ENCODE assay signal across 1 cellular context in the genomic region with DNA sequence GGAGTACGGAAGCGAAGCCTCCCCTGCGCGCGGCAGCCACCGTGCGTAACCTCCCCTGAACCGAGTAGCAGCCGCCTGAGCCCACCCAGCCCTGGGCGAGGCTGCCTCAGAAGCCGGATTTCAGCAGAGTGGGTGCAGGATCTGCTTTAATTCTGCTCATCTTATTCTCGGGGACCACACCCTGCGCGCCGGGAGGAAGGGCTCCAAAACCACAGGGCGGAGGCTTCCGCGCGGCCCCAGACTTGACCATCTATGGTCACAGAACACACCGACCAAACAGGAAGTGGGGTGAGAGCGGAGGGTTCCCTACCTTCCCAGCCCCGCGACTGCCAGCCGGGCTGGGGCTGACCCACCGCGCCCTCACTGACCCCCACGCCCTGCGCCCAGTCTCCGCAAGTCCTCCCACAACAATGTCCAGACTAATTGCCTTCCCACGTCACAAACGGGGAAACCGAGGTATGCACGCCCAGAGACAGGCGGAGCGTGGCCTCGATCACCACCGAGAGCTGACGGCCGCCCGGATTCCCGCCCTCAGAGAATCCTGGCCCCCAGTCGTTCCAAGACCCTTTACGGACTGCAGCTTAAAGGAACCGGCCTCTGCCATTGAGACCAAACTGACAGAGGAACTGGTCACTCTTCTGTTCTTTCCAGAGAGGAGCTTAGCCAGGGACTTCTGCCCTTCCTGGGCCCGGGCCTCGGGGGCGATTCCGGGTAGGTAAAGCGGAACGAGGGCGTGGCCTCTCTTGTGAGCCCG.
A peak's percentile ranks its signal among the peaks of the same experiment; 100 is the strongest.
TF ChIP-seq lines count a peak whose summit lies in the region.

No MANE protein-coding gene starts in this region.

TF ChIP-seq in HepG2, 621 proteins besides CTCF, POLR2A, EP300 and RAD21 (continued from another document and continues in another):
- TF ChIP-seq KDM5B (CRISPR knock-in tag; IDR thresholded peaks at IDR 0.05; ENCODE audit: borderline replicate concordance) (peak; percentile 37; the same call in 1 of the 2 replicates), ZSCAN21 (CRISPR knock-in tag; IDR thresholded peaks at IDR 0.05; ENCODE audit: borderline replicate concordance) (no peak; the same call in 1 of the 2 replicates), ZNF337 (CRISPR knock-in tag; IDR thresholded peaks at IDR 0.05; ENCODE audit: borderline replicate concordance, low read depth) (peak; percentile 80), TBP (CRISPR knock-in tag; IDR thresholded peaks at IDR 0.05) (no peak), ZNF543 (CRISPR knock-in tag; IDR thresholded peaks at IDR 0.05) (peak; percentile 85), SP140L (CRISPR knock-in tag; IDR thresholded peaks at IDR 0.05; ENCODE audit: borderline replicate concordance) (no peak), ZNF138 (CRISPR knock-in tag; IDR thresholded peaks at IDR 0.05; ENCODE audit: low read depth) (no peak), KDM5A (IDR thresholded peaks at IDR 0.05; ENCODE audit: borderline replicate concordance, low read length) (peak; percentile 18; the same call in 1 of the 2 replicates), FOXC1 (CRISPR knock-in tag; IDR thresholded peaks at IDR 0.05; ENCODE audit: borderline replicate concordance) (no peak), SKI (IDR thresholded peaks at IDR 0.05; ENCODE audit: partially characterized antibody) (no peak), RNF2 (conservative IDR thresholded peaks at IDR 0.05; ENCODE audit: low read depth) (no peak), ZBTB3 (CRISPR knock-in tag; IDR thresholded peaks at IDR 0.05; ENCODE audit: borderline replicate concordance, low read depth) (peak; percentile 57; the same call in 1 of the 2 replicates), JDP2 (CRISPR knock-in tag; IDR thresholded peaks at IDR 0.05; ENCODE audit: borderline replicate concordance) (no peak), ZNF768 (CRISPR knock-in tag; IDR thresholded peaks at IDR 0.05) (peak; percentile 37), SNAI1 (CRISPR knock-in tag; IDR thresholded peaks at IDR 0.05; ENCODE audit: borderline replicate concordance) (no peak), PHF5A (CRISPR knock-in tag; IDR thresholded peaks at IDR 0.05; ENCODE audit: low read depth, unreplicated experiment) (peak; percentile 23), CBX2 (IDR thresholded peaks at IDR 0.05; ENCODE audit: low read depth, low read length) (no peak), CBX2 (CRISPR knock-in tag; IDR thresholded peaks at IDR 0.05; ENCODE audit: low read depth) (no peak), RCOR2 (CRISPR knock-in tag; IDR thresholded peaks at IDR 0.05) (no peak), TCF7 (IDR thresholded peaks at IDR 0.05; ENCODE audit: low read depth) (no peak), BRCA1 (CRISPR knock-in tag; IDR thresholded peaks at IDR 0.05) (0 out of 2 replicates have a peak, but pooled peaks have one; percentile 26), ZNF234 (CRISPR knock-in tag; conservative IDR thresholded peaks at IDR 0.05) (no peak), ERF (CRISPR knock-in tag; IDR thresholded peaks at IDR 0.05) (no peak), ZMYM2 (CRISPR knock-in tag; IDR thresholded peaks at IDR 0.05) (no peak), ZSCAN9 (CRISPR knock-in tag; IDR thresholded peaks at IDR 0.05; ENCODE audit: borderline replicate concordance) (peak; percentile 77; the same call in 1 of the 2 replicates), EZH2 (conservative IDR thresholded peaks at IDR 0.05; ENCODE audit: low read depth, low read length) (no peak), ZNF496 (CRISPR knock-in tag; IDR thresholded peaks at IDR 0.05; ENCODE audit: insufficient replicate concordance) (no peak), KDM2A (CRISPR knock-in tag; IDR thresholded peaks at IDR 0.05; ENCODE audit: borderline replicate concordance, low read depth) (peak; percentile 47), KLF15 (CRISPR knock-in tag; IDR thresholded peaks at IDR 0.05; ENCODE audit: borderline replicate concordance) (no peak), PAWR (CRISPR knock-in tag; IDR thresholded peaks at IDR 0.05; ENCODE audit: borderline replicate concordance) (0 out of 2 replicates have a peak, but pooled peaks have one; percentile 18)
- TF ChIP-seq, protein P1, sequence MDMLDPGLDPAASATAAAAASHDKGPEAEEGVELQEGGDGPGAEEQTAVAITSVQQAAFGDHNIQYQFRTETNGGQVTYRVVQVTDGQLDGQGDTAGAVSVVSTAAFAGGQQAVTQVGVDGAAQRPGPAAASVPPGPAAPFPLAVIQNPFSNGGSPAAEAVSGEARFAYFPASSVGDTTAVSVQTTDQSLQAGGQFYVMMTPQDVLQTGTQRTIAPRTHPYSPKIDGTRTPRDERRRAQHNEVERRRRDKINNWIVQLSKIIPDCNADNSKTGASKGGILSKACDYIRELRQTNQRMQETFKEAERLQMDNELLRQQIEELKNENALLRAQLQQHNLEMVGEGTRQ (IDR thresholded peaks at IDR 0.05; ENCODE audit: low read depth, low read length) = no peak
- TF ChIP-seq, protein P1 (CRISPR knock-in tag; IDR thresholded peaks at IDR 0.05; ENCODE audit: borderline replicate concordance) = peak; percentile 81; the same call in 1 of the 2 replicates
- TF ChIP-seq, protein P2, sequence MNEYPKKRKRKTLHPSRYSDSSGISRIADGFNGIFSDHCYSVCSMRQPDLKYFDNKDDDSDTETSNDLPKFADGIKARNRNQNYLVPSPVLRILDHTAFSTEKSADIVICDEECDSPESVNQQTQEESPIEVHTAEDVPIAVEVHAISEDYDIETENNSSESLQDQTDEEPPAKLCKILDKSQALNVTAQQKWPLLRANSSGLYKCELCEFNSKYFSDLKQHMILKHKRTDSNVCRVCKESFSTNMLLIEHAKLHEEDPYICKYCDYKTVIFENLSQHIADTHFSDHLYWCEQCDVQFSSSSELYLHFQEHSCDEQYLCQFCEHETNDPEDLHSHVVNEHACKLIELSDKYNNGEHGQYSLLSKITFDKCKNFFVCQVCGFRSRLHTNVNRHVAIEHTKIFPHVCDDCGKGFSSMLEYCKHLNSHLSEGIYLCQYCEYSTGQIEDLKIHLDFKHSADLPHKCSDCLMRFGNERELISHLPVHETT (CRISPR knock-in tag; conservative IDR thresholded peaks at IDR 0.05) = no peak; the same call in 1 of the 2 replicates
- TF ChIP-seq, protein P3, sequence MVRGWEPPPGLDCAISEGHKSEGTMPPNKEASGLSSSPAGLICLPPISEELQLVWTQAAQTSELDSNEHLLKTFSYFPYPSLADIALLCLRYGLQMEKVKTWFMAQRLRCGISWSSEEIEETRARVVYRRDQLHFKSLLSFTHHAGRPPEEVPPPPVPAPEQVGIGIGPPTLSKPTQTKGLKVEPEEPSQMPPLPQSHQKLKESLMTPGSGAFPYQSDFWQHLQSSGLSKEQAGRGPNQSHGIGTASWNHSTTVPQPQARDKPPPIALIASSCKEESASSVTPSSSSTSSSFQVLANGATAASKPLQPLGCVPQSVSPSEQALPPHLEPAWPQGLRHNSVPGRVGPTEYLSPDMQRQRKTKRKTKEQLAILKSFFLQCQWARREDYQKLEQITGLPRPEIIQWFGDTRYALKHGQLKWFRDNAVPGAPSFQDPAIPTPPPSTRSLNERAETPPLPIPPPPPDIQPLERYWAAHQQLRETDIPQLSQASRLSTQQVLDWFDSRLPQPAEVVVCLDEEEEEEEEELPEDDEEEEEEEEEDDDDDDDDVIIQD (CRISPR knock-in tag; IDR thresholded peaks at IDR 0.05; ENCODE audit: low read depth) = no peak
- TF ChIP-seq, protein P4, sequence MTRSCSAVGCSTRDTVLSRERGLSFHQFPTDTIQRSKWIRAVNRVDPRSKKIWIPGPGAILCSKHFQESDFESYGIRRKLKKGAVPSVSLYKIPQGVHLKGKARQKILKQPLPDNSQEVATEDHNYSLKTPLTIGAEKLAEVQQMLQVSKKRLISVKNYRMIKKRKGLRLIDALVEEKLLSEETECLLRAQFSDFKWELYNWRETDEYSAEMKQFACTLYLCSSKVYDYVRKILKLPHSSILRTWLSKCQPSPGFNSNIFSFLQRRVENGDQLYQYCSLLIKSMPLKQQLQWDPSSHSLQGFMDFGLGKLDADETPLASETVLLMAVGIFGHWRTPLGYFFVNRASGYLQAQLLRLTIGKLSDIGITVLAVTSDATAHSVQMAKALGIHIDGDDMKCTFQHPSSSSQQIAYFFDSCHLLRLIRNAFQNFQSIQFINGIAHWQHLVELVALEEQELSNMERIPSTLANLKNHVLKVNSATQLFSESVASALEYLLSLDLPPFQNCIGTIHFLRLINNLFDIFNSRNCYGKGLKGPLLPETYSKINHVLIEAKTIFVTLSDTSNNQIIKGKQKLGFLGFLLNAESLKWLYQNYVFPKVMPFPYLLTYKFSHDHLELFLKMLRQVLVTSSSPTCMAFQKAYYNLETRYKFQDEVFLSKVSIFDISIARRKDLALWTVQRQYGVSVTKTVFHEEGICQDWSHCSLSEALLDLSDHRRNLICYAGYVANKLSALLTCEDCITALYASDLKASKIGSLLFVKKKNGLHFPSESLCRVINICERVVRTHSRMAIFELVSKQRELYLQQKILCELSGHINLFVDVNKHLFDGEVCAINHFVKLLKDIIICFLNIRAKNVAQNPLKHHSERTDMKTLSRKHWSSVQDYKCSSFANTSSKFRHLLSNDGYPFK (CRISPR knock-in tag; IDR thresholded peaks at IDR 0.05; ENCODE audit: borderline replicate concordance) = no peak
- TF ChIP-seq, protein P5, sequence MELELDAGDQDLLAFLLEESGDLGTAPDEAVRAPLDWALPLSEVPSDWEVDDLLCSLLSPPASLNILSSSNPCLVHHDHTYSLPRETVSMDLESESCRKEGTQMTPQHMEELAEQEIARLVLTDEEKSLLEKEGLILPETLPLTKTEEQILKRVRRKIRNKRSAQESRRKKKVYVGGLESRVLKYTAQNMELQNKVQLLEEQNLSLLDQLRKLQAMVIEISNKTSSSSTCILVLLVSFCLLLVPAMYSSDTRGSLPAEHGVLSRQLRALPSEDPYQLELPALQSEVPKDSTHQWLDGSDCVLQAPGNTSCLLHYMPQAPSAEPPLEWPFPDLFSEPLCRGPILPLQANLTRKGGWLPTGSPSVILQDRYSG (CRISPR knock-in tag; IDR thresholded peaks at IDR 0.05) = no peak
- TF ChIP-seq, protein P6, sequence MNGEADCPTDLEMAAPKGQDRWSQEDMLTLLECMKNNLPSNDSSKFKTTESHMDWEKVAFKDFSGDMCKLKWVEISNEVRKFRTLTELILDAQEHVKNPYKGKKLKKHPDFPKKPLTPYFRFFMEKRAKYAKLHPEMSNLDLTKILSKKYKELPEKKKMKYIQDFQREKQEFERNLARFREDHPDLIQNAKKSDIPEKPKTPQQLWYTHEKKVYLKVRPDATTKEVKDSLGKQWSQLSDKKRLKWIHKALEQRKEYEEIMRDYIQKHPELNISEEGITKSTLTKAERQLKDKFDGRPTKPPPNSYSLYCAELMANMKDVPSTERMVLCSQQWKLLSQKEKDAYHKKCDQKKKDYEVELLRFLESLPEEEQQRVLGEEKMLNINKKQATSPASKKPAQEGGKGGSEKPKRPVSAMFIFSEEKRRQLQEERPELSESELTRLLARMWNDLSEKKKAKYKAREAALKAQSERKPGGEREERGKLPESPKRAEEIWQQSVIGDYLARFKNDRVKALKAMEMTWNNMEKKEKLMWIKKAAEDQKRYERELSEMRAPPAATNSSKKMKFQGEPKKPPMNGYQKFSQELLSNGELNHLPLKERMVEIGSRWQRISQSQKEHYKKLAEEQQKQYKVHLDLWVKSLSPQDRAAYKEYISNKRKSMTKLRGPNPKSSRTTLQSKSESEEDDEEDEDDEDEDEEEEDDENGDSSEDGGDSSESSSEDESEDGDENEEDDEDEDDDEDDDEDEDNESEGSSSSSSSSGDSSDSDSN (CRISPR knock-in tag; IDR thresholded peaks at IDR 0.05) = peak; percentile 48; the same call in 1 of the 2 replicates
- TF ChIP-seq, protein P7, sequence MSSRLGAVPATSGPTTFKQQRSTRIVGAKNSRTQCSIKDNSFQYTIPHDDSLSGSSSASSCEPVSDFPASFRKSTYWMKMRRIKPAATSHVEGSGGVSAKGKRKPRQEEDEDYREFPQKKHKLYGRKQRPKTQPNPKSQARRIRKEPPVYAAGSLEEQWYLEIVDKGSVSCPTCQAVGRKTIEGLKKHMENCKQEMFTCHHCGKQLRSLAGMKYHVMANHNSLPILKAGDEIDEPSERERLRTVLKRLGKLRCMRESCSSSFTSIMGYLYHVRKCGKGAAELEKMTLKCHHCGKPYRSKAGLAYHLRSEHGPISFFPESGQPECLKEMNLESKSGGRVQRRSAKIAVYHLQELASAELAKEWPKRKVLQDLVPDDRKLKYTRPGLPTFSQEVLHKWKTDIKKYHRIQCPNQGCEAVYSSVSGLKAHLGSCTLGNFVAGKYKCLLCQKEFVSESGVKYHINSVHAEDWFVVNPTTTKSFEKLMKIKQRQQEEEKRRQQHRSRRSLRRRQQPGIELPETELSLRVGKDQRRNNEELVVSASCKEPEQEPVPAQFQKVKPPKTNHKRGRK (CRISPR knock-in tag; IDR thresholded peaks at IDR 0.05) = no peak
- TF ChIP-seq, protein P8, sequence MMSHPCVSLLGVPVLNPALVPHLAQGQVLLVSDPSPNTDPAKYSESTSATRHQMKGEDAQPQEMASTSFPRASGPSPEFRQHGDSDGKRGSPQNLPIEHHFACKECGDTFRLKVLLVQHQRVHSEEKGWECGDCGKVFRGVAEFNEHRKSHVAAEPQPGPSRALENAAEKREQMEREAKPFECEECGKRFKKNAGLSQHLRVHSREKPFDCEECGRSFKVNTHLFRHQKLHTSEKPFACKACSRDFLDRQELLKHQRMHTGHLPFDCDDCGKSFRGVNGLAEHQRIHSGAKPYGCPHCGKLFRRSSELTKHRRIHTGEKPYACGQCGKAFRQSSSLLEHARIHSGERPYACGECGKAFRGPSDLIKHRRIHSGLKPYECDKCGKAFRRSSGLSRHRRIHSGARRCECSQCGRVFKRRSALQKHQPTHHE (CRISPR knock-in tag; IDR thresholded peaks at IDR 0.05; ENCODE audit: borderline replicate concordance) = peak; percentile 35; the same call in 1 of the 2 replicates
- TF ChIP-seq, protein P9, sequence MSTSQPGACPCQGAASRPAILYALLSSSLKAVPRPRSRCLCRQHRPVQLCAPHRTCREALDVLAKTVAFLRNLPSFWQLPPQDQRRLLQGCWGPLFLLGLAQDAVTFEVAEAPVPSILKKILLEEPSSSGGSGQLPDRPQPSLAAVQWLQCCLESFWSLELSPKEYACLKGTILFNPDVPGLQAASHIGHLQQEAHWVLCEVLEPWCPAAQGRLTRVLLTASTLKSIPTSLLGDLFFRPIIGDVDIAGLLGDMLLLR (CRISPR knock-in tag; IDR thresholded peaks at IDR 0.05) = no peak; the same call in 1 of the 2 replicates
- TF ChIP-seq, protein P10, sequence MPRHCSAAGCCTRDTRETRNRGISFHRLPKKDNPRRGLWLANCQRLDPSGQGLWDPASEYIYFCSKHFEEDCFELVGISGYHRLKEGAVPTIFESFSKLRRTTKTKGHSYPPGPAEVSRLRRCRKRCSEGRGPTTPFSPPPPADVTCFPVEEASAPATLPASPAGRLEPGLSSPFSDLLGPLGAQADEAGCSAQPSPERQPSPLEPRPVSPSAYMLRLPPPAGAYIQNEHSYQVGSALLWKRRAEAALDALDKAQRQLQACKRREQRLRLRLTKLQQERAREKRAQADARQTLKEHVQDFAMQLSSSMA (CRISPR knock-in tag; IDR thresholded peaks at IDR 0.05) = no peak
- TF ChIP-seq, protein P11, sequence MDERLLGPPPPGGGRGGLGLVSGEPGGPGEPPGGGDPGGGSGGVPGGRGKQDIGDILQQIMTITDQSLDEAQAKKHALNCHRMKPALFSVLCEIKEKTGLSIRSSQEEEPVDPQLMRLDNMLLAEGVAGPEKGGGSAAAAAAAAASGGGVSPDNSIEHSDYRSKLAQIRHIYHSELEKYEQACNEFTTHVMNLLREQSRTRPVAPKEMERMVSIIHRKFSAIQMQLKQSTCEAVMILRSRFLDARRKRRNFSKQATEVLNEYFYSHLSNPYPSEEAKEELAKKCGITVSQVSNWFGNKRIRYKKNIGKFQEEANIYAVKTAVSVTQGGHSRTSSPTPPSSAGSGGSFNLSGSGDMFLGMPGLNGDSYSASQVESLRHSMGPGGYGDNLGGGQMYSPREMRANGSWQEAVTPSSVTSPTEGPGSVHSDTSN (CRISPR knock-in tag; IDR thresholded peaks at IDR 0.05) = no peak
